In genomic region chr20:41627611-41628244, GRCh38 we compare ENCODE assay signal across 1 cellular context.
TF ChIP-seq lines count a peak whose summit lies in the region.

No MANE protein-coding gene starts in this region.

TF ChIP-seq in H1, 55 proteins besides CTCF, POLR2A, EP300 and RAD21 (continued from another document):
- TF ChIP-seq TAF7 (optimal IDR thresholded peaks at IDR 0.05; ENCODE audit: borderline replicate concordance, low read depth, low read length) (no peak), BRCA1 (IDR thresholded peaks at IDR 0.05; ENCODE audit: low read depth, low read length) (no peak)
